16 cellular contexts compared by ENCODE assay signal in genomic region chr16:66081967-66082366, GRCh38.
DNase-seq lines count a peak whose midpoint lies in the region; ATAC-seq and TF ChIP-seq lines count a peak whose summit lies in the region.
"Had no signal": no experiment of that assay in that cellular context is flagged by ENCODE, and none has a peak within 500 bp of the region (broad histone marks: within the 10 kb centered on the region; RNA-seq: fewer than 3 reads in every experiment).

No MANE protein-coding gene starts in this region.

- intact Hi-C loops in activated CD8-positive, alpha-beta T cell treated with anti-CD3 and anti-CD28 coated beads for 36 hours (cut with micrococcal nuclease): no loop called here

- H3K27me3 ChIP-seq in AG04450 (ENCODE audit: control insufficient read depth, insufficient read depth, low read length): no peaks in the 10 kb centered on the region
- H3K27me3 ChIP-seq: SJCRH30 had no signal

- TF ChIP-seq CTCF in AG04450 (IDR thresholded peaks at IDR 0.05; ENCODE audit: low read depth, low read length): no peak
- no peak for TF ChIP-seq CTCF in activated CD8-positive, alpha-beta T cell treated with anti-CD3 and anti-CD28 coated beads for 36 hours (IDR thresholded peaks at IDR 0.05)

- DNase-seq in AG04450 (ENCODE audit: low read depth, low spot score) (peak; percentile 60), HS-27A (ENCODE audit: low read depth) (peak; percentile 29), amniotic epithelial cell (ENCODE audit: low read depth) (peak; percentile 82), iPS DF 4.7 (ENCODE audit: extremely low read depth, low spot score) (peak; percentile 69), T-helper 9 cell (no peak), SHP77 treated with DMSO at 0.1 percent for 48 hours (lab: John Stamatoyannopoulos, UW) (no peak)
- no peak for DNase-seq in activated CD8-positive, alpha-beta T cell treated with anti-CD3 and anti-CD28 coated beads for 36 hours
- DNase-seq: activated CD4-positive, CD25-positive, alpha-beta regulatory T cell treated with anti-CD3 and anti-CD28 coated beads, Interleukin-2, amount 50 U/mL, for 72 hours; activated T-cell treated with anti-CD3 and anti-CD28 coated beads, Interleukin-2, amount 50 U/mL, for 48 hours; central memory CD4-positive, alpha-beta T cell; Karpas-422; NCI-H2171; SJCRH30; stimulated activated CD4-positive, alpha-beta T cell treated with anti-CD3 and anti-CD28 coated beads, Interleukin-2, amount 100 ng/mL, for 48 hours; stimulated activated naive CD8-positive, alpha-beta T cell treated with anti-CD3 and anti-CD28 coated beads, Interleukin-15, amount 100 ng/mL, for 72 hours had no signal

- no peaks in the 10 kb centered on the region for H3K4me1 Mint-ChIP-seq in activated CD8-positive, alpha-beta T cell treated with anti-CD3 and anti-CD28 coated beads for 36 hours (ENCODE audit: low read depth)
- H3K4me1 Mint-ChIP-seq: stimulated activated naive CD8-positive, alpha-beta T cell treated with anti-CD3 and anti-CD28 coated beads, Interleukin-15, amount 100 ng/mL, for 72 hours had no signal

- no peak overlapping the region for H3K4me3 Mint-ChIP-seq in activated CD8-positive, alpha-beta T cell treated with anti-CD3 and anti-CD28 coated beads for 36 hours
- H3K4me3 Mint-ChIP-seq: stimulated activated naive CD8-positive, alpha-beta T cell treated with anti-CD3 and anti-CD28 coated beads, Interleukin-15, amount 100 ng/mL, for 72 hours had no signal

- H3K9me3 Mint-ChIP-seq in activated CD8-positive, alpha-beta T cell treated with anti-CD3 and anti-CD28 coated beads for 36 hours: no peaks in the 10 kb centered on the region

- no peak overlapping the region for H3K4me3 ChIP-seq in AG04450 (ENCODE audit: low read depth, low read length)
- H3K4me3 ChIP-seq: SJCRH30 had no signal

- H3K27me3 Mint-ChIP-seq in activated CD8-positive, alpha-beta T cell treated with anti-CD3 and anti-CD28 coated beads for 36 hours: peaks cover 8% of the 10 kb centered on the region

- CTCF ChIA-PET in AG04450 (lab: Charles Lee): no interaction called here
- CTCF ChIA-PET in activated CD8-positive, alpha-beta T cell treated with anti-CD3 and anti-CD28 coated beads for 36 hours (lab: Charles Lee): no interaction called here

- H3K36me3 Mint-ChIP-seq in activated CD8-positive, alpha-beta T cell treated with anti-CD3 and anti-CD28 coated beads for 36 hours (ENCODE audit: low read depth): no peaks in the 10 kb centered on the region

- H3K9me3 ChIP-seq in AG04450 (ENCODE audit: control insufficient read depth, insufficient read depth, low read length): no peaks in the 10 kb centered on the region

- no peak for ATAC-seq in activated CD8-positive, alpha-beta T cell treated with anti-CD3 and anti-CD28 coated beads for 36 hours
- ATAC-seq in GM21390 (IDR thresholded peaks at IDR 0.05; ENCODE audit: unreplicated experiment): no peak
- ATAC-seq: stimulated activated naive CD8-positive, alpha-beta T cell treated with anti-CD3 and anti-CD28 coated beads, Interleukin-15, amount 100 ng/mL, for 72 hours had no signal

- no peak overlapping the region for H3K27ac Mint-ChIP-seq in activated CD8-positive, alpha-beta T cell treated with anti-CD3 and anti-CD28 coated beads for 36 hours
- H3K27ac Mint-ChIP-seq: stimulated activated naive CD8-positive, alpha-beta T cell treated with anti-CD3 and anti-CD28 coated beads, Interleukin-15, amount 100 ng/mL, for 72 hours had no signal

- POLR2A ChIA-PET in AG04450 (lab: Yijun Ruan, JAX): no interaction called here
- POLR2A ChIA-PET in activated CD8-positive, alpha-beta T cell treated with anti-CD3 and anti-CD28 coated beads for 36 hours (lab: Charles Lee): no interaction called here

- no peak overlapping the region for H3K27ac ChIP-seq in AG04450 (ENCODE audit: low read depth, low read length)
- H3K27ac ChIP-seq: SJCRH30 had no signal

Comparison
In these comparisons a context has a peak if more than half of its experiments do, and no peak if none do; other contexts are left out.
1. DNase-seq: peak in AG04450 (single experiment), HS-27A (single experiment), amniotic epithelial cell (single experiment) and iPS DF 4.7 (single experiment); none in activated CD8-positive, alpha-beta T cell treated with anti-CD3 and anti-CD28 coated beads for 36 hours (single experiment), T-helper 9 cell (single experiment) and SHP77 treated with DMSO at 0.1 percent for 48 hours (single experiment).